Comparison of ENCODE assay signal across 8 cellular contexts in the genomic region with DNA sequence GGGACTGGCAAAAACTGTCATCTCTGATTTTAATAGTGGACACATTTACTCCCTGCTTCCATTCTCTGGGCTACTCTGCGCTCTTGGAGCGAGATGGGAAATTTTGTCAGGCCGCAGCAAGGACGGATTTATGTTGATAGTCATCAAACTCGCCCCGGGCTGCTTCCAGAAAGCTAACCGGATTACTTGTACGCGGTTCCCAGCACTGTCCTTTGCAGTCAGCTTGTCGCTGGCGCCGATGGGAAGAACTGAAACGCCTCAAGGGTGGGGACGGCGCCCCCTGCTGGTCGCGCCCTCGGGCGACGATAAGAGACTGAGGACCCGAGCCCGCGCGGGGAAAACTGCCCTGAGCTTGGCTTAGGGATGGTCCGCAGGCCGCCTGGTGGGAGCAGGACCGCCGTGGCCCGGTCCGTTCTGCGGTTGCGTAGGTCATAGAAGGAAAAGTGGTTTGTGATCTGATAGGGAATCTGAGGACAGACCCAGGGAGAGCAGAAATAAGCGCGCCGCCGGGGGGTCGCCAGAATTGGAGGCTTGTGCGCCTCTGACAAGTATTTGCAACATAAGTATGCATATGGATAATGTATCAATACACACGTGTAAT. TPM values are rescaled to one million over a fixed set of nuclear protein-coding genes. Genes with fewer than 3 reads are reported as not detected.
DNase-seq lines count a peak whose midpoint lies in the region; ATAC-seq and TF ChIP-seq lines count a peak whose summit lies in the region.

No MANE protein-coding gene starts in this region.

- H3K4me3 Mint-ChIP-seq in progenitor cell of endocrine pancreas (ENCODE audit: low read depth) = no peak overlapping the region

- intact Hi-C loops in left ventricle myocardium superior (cut with micrococcal nuclease) = loop anchor here (10.0 kb wide), 1 partner anchor 261 kb away; no protein-coding TSS in a partner anchor

- ATAC-seq in HG02642 (IDR thresholded peaks at IDR 0.05; ENCODE audit: poor library complexity, unreplicated experiment) (peak; percentile 65), left ventricle myocardium superior (peak; percentile 91)

- H3K36me3 Mint-ChIP-seq in progenitor cell of endocrine pancreas (ENCODE audit: insufficient read depth) = peaks cover 3% of the 10 kb centered on the region

- no peaks in the 10 kb centered on the region for H3K27me3 Mint-ChIP-seq in progenitor cell of endocrine pancreas

- peaks cover 4% of the 10 kb centered on the region for H3K9me3 Mint-ChIP-seq in progenitor cell of endocrine pancreas (ENCODE audit: low read depth)

- DNase-seq in GM12864 (ENCODE audit: low read depth) (peak; percentile 62), NCI-H1436 (lab: John Stamatoyannopoulos, UW) (peak; percentile 87), T follicular helper cell (ENCODE audit: low read depth) (peak; percentile 74), amniotic epithelial cell (ENCODE audit: low read depth) (peak; percentile 64), left ventricle myocardium superior (peak; percentile 97), progenitor cell of endocrine pancreas (ENCODE audit: low spot score, unreplicated experiment) (peak; percentile 90), ureter (ENCODE audit: low spot score) (peak; percentile 91)

- peaks cover 9% of the 10 kb centered on the region for H3K4me1 Mint-ChIP-seq in progenitor cell of endocrine pancreas (ENCODE audit: low read depth)

- peak overlapping the region; percentile 95 for H3K4me3 ChIP-seq in GM12864 (ENCODE audit: low read depth, low read length)

- H3K27ac Mint-ChIP-seq in progenitor cell of endocrine pancreas = no peak overlapping the region

- TF ChIP-seq CTCF in GM12864 (IDR thresholded peaks at IDR 0.05; ENCODE audit: low read depth, low read length, missing control alignments) (peak; percentile 91), progenitor cell of endocrine pancreas (IDR thresholded peaks at IDR 0.05; ENCODE audit: unreplicated experiment) (peak; percentile 98)

RNA-seq across cellular contexts. Expression of a gene that starts 1.0 kb away (rescaled TPM):
- total RNA-seq in left ventricle myocardium superior (9.0 TPM), progenitor cell of endocrine pancreas (23.6 and 25.5 TPM in 2 replicates), ureter (17.0 TPM)

RNA-seq across cellular contexts. Expression of a gene that starts 57.6 kb away (rescaled TPM):
- total RNA-seq in left ventricle myocardium superior (25.3 TPM), progenitor cell of endocrine pancreas (39.7 and 42.5 TPM in 2 replicates), ureter (75.3 TPM)

Comparison
In these comparisons a context has a peak if more than half of its experiments do, and no peak if none do; other contexts are left out.
1. Peak in every context shown above with its lines: DNase-seq, ATAC-seq and H3K4me3 ChIP-seq.